ENCODE assay signal across 8 cellular contexts in genomic region chr18:48940854-48941531, GRCh38. TPM values are rescaled to one million over a fixed set of nuclear protein-coding genes. Genes with fewer than 3 reads are reported as not detected.
DNase-seq lines count a peak whose midpoint lies in the region; ATAC-seq and TF ChIP-seq lines count a peak whose summit lies in the region.

No MANE protein-coding gene starts in this region.

- H3K4me3 ChIP-seq in CD4-positive, alpha-beta memory T cell (ENCODE audit: low read length in 2 of 2), result peak overlapping the region; percentile 14 to 18
- peak overlapping the region in 1 of 2 donors; percentile 44 for H3K4me3 ChIP-seq in mucosa of rectum (ENCODE audit: low read length in 2 of 2)
- H3K4me3 ChIP-seq in subcutaneous abdominal adipose tissue (ENCODE audit: low read depth in 1 of 5, low read length in 5 of 5), result peak overlapping the region in 1 of 5 donors; percentile 5

- peak overlapping the region; percentile 89 to 100 (median 98) for H3K27ac Mint-ChIP-seq in CD4-positive, alpha-beta memory T cell

- CTCF ChIA-PET in CD4-positive, alpha-beta memory T cell (lab: Charles Lee; ENCODE audit: partially characterized antibody), result interaction anchor here (0.7 to 2.5 kb wide), 7 partner anchors 7 to 30 kb away, joined by 3 to 16 read pairs (median 4); no protein-coding TSS in a partner anchor

- DNase-seq in CD4-positive, alpha-beta memory T cell, result peak; percentile 93 to 97 (median 94)
- DNase-seq in T follicular helper cell (ENCODE audit: low read depth) (peak; percentile 89), omental fat pad (ENCODE audit: low spot score) (no peak), HK-2 (ENCODE audit: unreplicated experiment) (no peak)
- DNase-seq in activated naive CD8-positive, alpha-beta T cell treated with anti-CD3 and anti-CD28 coated beads, Interleukin-2, amount 50 U/mL, for 16 hours (ENCODE audit: low read depth, low spot score), result peak; percentile 49

- peaks cover 97% of the 10 kb centered on the region for H3K4me1 ChIP-seq in CD4-positive, alpha-beta memory T cell (ENCODE audit: insufficient read depth, low read length)
- peaks cover 73 to 79% of the 10 kb centered on the region in 2 donors for H3K4me1 ChIP-seq in mucosa of rectum (ENCODE audit: control insufficient read depth in 2 of 2, insufficient read depth in 2 of 2, low read length in 2 of 2)
- H3K4me1 ChIP-seq in subcutaneous abdominal adipose tissue (ENCODE audit: control insufficient read depth in 5 of 5, insufficient read depth in 5 of 5, low read length in 5 of 5), result peaks cover 18 to 100% (median 99%) of the 10 kb centered on the region in 5 donors

- H3K27ac ChIP-seq in CD4-positive, alpha-beta memory T cell (ENCODE audit: low read depth, low read length), result peak overlapping the region; percentile 49
- H3K27ac ChIP-seq in mucosa of rectum (ENCODE audit: low read depth in 2 of 2, low read length in 2 of 2) (peak overlapping the region; percentile 38 to 58), subcutaneous abdominal adipose tissue (ENCODE audit: low read depth, low read length) (peak overlapping the region; percentile 84)

- H3K36me3 Mint-ChIP-seq in CD4-positive, alpha-beta memory T cell, result peaks cover 17 to 49% of the 10 kb centered on the region in 2 donors

- H3K9ac ChIP-seq in mucosa of rectum (ENCODE audit: low read depth in 1 of 2, low read length in 2 of 2), result peak overlapping the region in 1 of 2 donors; percentile 9
- H3K9ac ChIP-seq in subcutaneous abdominal adipose tissue (ENCODE audit: low read length in 5 of 5), result peak overlapping the region in 1 of 5 donors; percentile 27

- H3K36me3 ChIP-seq in CD4-positive, alpha-beta memory T cell (ENCODE audit: insufficient read depth, low read length), result no peaks in the 10 kb centered on the region
- H3K36me3 ChIP-seq in mucosa of rectum (ENCODE audit: control insufficient read depth in 2 of 2, insufficient read depth in 2 of 2, low read length in 2 of 2) (peaks cover 21 to 44% of the 10 kb centered on the region in 2 donors), subcutaneous abdominal adipose tissue (ENCODE audit: control insufficient read depth in 5 of 5, insufficient read depth in 5 of 5, low read length in 5 of 5) (peaks cover 0 to 43% (median 19%) of the 10 kb centered on the region in 5 donors)

- no peaks in the 10 kb centered on the region for H3K9me3 ChIP-seq in CD4-positive, alpha-beta memory T cell (ENCODE audit: control insufficient read depth in 1 of 2, low read length in 2 of 2)
- H3K9me3 ChIP-seq in mucosa of rectum (ENCODE audit: control insufficient read depth in 2 of 2, low read length in 2 of 2), result no peaks in the 10 kb centered on the region
- no peaks in the 10 kb centered on the region for H3K9me3 ChIP-seq in subcutaneous abdominal adipose tissue (ENCODE audit: control insufficient read depth in 5 of 5, low read length in 5 of 5)

- H3K27me3 Mint-ChIP-seq in CD4-positive, alpha-beta memory T cell, result no peaks in the 10 kb centered on the region

- peak overlapping the region; percentile 82 to 94 (median 87) for H3K4me3 Mint-ChIP-seq in CD4-positive, alpha-beta memory T cell

- no peaks in the 10 kb centered on the region for H3K9me3 Mint-ChIP-seq in CD4-positive, alpha-beta memory T cell

- intact Hi-C loops in CD4-positive, alpha-beta memory T cell (cut with micrococcal nuclease), result loop anchor here (1.0 to 10.0 kb wide), 6 partner anchors 8 to 1344 kb away; partner anchors contain the start of genes ACAA2, CXXC1 and MBD1

- POLR2A ChIA-PET in CD4-positive, alpha-beta memory T cell (lab: Charles Lee; ENCODE audit: partially characterized antibody), result interaction anchor here (0.6 to 5.5 kb wide), 17 partner anchors 8 to 519 kb away, joined by 3 to 75 read pairs (median 4); partner anchors contain the start of genes DYM and SMAD7

- H3K27me3 ChIP-seq in CD4-positive, alpha-beta memory T cell (ENCODE audit: insufficient read depth, low read length), result no peaks in the 10 kb centered on the region
- no peaks in the 10 kb centered on the region for H3K27me3 ChIP-seq in mucosa of rectum (ENCODE audit: control insufficient read depth in 2 of 2, insufficient read depth in 2 of 2, low read length in 2 of 2)
- H3K27me3 ChIP-seq in subcutaneous abdominal adipose tissue (ENCODE audit: control insufficient read depth in 5 of 5, insufficient read depth in 4 of 5, low read length in 5 of 5), result no peaks in the 10 kb centered on the region

- peaks cover 76 to 100% (median 87%) of the 10 kb centered on the region in 4 donors for H3K4me1 Mint-ChIP-seq in CD4-positive, alpha-beta memory T cell

- ATAC-seq in GM21737 (IDR thresholded peaks at IDR 0.05; ENCODE audit: unreplicated experiment) (peak; percentile 64), omental fat pad (ENCODE audit: low FRiP score) (no peak)

- no peak for TF ChIP-seq CTCF in omental fat pad (IDR thresholded peaks at IDR 0.05)

RNA-seq across cellular contexts. Expression of gene SMAD7, which starts 9.8 kb away (rescaled TPM):
- 10 to 100 TPM; 31.0 to 31.2 TPM for total RNA-seq in CD4-positive, alpha-beta memory T cell
- polyA plus RNA-seq in CD4-positive, alpha-beta memory T cell, result 1 to 10 TPM; 2.7 to 4.7 TPM
- total RNA-seq in omental fat pad, result 10 to 100 TPM; 33.6 to 78.4 (median 47.2) TPM

Comparison
In these comparisons a context has a peak if more than half of its experiments do, and no peak if none do; other contexts are left out.
1. DNase-seq: peak in CD4-positive, alpha-beta memory T cell (5 of 5), T follicular helper cell (single experiment) and activated naive CD8-positive, alpha-beta T cell treated with anti-CD3 and anti-CD28 coated beads, Interleukin-2, amount 50 U/mL, for 16 hours (single experiment); none in omental fat pad (single experiment) and HK-2 (single experiment).
2. Peak in every context shown above with its lines, with median percentiles within 50 percentile points of each other: H3K27ac ChIP-seq.